ENCODE assay signal across 8 cellular contexts in the genomic region with DNA sequence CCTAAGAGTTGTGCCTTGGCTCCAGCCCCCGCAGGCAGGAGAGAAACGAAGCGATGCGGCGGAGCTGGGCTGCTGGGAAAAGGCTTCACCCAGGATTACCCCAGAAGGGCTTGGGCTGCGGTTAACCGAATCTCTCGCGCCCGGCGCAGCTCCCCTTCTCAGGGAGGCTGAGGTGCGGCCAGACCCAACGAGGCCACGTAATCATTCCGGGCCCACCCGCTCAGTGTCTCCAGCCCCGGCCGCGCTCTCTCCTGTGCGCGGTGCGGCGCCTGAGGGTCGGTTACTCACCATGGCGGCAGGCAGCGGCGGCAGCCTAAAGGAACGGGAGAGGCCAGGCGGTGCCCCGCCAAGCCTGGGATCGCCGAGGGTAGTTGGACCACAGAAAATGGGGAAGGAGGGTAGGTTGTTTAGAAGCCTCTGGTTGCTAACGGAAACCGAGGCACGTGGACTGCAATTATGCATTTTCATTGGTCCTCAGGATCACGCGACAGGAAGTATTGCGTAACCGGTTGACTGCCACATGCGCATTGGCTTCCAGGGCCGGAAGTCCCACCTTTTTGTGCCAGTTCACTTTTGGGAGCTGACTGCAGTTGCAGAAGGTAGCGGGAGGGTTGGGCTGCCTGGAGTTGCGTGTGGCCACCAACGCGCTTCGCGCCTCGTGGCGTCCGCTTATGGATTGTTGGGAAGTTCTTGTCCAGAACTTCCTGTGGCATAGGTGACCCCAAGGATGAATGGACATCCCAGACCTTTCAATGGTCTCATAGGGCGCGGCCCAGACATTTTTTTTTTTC. TPM values are rescaled to one million over a fixed set of nuclear protein-coding genes. Genes with fewer than 3 reads are reported as not detected.
DNase-seq lines count a peak whose midpoint lies in the region; ATAC-seq and TF ChIP-seq lines count a peak whose summit lies in the region.

A gene with protein sequence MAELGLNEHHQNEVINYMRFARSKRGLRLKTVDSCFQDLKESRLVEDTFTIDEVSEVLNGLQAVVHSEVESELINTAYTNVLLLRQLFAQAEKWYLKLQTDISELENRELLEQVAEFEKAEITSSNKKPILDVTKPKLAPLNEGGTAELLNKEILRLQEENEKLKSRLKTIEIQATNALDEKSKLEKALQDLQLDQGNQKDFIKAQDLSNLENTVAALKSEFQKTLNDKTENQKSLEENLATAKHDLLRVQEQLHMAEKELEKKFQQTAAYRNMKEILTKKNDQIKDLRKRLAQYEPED (minus strand): TSS at position 419 of the 791 bp plus-strand sequence. CDS start 128 bp downstream, at position 291.

- peak within 1 kb of the TSS; percentile 97 for H3K27ac Mint-ChIP-seq in chondrocyte (ENCODE audit: unreplicated experiment)

- H3K27me3 Mint-ChIP-seq in chondrocyte (ENCODE audit: low read depth) = peaks cover 11% of the 10 kb centered on the region

- H3K36me3 ChIP-seq in kidney epithelial cell (ENCODE audit: control insufficient read depth, insufficient read depth, low read length) = no peaks in the 10 kb centered on the region

- H3K27me3 ChIP-seq in kidney epithelial cell (ENCODE audit: control insufficient read depth, insufficient read depth, low read length) = no peaks in the 10 kb centered on the region

- peak; percentile 94 for DNase-seq in ACHN
- DNase-seq in NCI-H460 (ENCODE audit: extremely low read depth, low read depth) = peak; percentile 91
- DNase-seq in activated CD4-positive, alpha-beta T cell treated with anti-CD3 and anti-CD28 coated beads for 24 hours (ENCODE audit: low read depth in 2 of 2) = peak; percentile 76
- DNase-seq in chondrocyte (ENCODE audit: low spot score) = peak; percentile 93
- peak; percentile 92 for DNase-seq in kidney epithelial cell (ENCODE audit: low read depth)
- DNase-seq in stimulated activated CD4-positive, alpha-beta T cell treated with anti-CD3 and anti-CD28 coated beads, Interleukin-15, amount 100 ng/mL, for 24 hours = peak; percentile 93

- ATAC-seq in GM18909 (IDR thresholded peaks at IDR 0.05; ENCODE audit: poor library complexity, unreplicated experiment) (peak; percentile 81), HG03280 (IDR thresholded peaks at IDR 0.05; ENCODE audit: unreplicated experiment) (peak; percentile 92)

- in situ Hi-C loops in ACHN (cut with HindIII; ENCODE audit: low pct_ligation_motif_present, low pct_unique_long_range_greater_than_20kb, low sequenced_read_pairs) = no loop called here

- TF ChIP-seq CTCF in chondrocyte (IDR thresholded peaks at IDR 0.05) (no peak), kidney epithelial cell (IDR thresholded peaks at IDR 0.05; ENCODE audit: insufficient read depth, low read length, poor library complexity, severe bottlenecking) (no peak)

- H3K4me3 Mint-ChIP-seq in chondrocyte (ENCODE audit: unreplicated experiment) = peak within 1 kb of the TSS; percentile 91

- H3K36me3 Mint-ChIP-seq in chondrocyte (ENCODE audit: low read depth) = no peaks in the 10 kb centered on the region

- peaks cover 3% of the 10 kb centered on the region for H3K9me3 Mint-ChIP-seq in chondrocyte (ENCODE audit: low read depth)

- peak within 1 kb of the TSS; percentile 89 for H3K4me3 ChIP-seq in kidney epithelial cell (ENCODE audit: low read depth, low read length)

- H3K4me1 Mint-ChIP-seq in chondrocyte (ENCODE audit: low read depth) = peaks cover 16% of the 10 kb centered on the region

RNA-seq across cellular contexts. Expression of the gene that starts here (rescaled TPM):
- total RNA-seq in NCI-H460 (2014; rRNA removed; shearing (Covaris generic)) = 19.4 and 25.2 TPM in 2 replicates
- 10.4 and 13.5 TPM in 2 replicates for polyA plus RNA-seq in NCI-H460 (2014; cell fraction: nucleus; rRNA removed)
- total RNA-seq in chondrocyte = 15.8 to 20.2 TPM (median 18.1 TPM) in 3 replicates
- total RNA-seq in kidney epithelial cell = 28.2 and 29.2 TPM in 2 replicates

Comparison
In these comparisons a context has a peak if more than half of its experiments do, and no peak if none do; other contexts are left out.
1. Peak in every context shown above with its lines: DNase-seq, ATAC-seq and H3K4me3 ChIP-seq.